In genomic region chr4:124941267-124941666, GRCh38 we compare ENCODE assay signal across 1 cellular context.
A peak's percentile ranks its signal among the peaks of the same experiment; 100 is the strongest.
TF ChIP-seq lines count a peak whose summit lies in the region.

No MANE protein-coding gene starts in this region.

TF ChIP-seq in A549, 52 proteins besides CTCF, POLR2A, EP300 and RAD21 (continued from another document):
- TF ChIP-seq REST (IDR thresholded peaks at IDR 0.05): no peak
- no peak for TF ChIP-seq FOSL2 (IDR thresholded peaks at IDR 0.05)
- TF ChIP-seq FOSL2 (CRISPR knock-in tag; IDR thresholded peaks at IDR 0.05): peak; percentile 55; the same call in 1 of the 2 replicates
- no peak for TF ChIP-seq ATOH8 (CRISPR knock-in tag; IDR thresholded peaks at IDR 0.05; ENCODE audit: low read depth)
- TF ChIP-seq CBX2 (IDR thresholded peaks at IDR 0.05; ENCODE audit: borderline replicate concordance, low read depth): no peak
- TF ChIP-seq EHF (CRISPR knock-in tag; IDR thresholded peaks at IDR 0.05): no peak
